Comparison of ENCODE assay signal across 12 cellular contexts in genomic region chr6:127023001-127023778, GRCh38.
A peak's percentile ranks its signal among the peaks of the same experiment; 100 is the strongest.
DNase-seq lines count a peak whose midpoint lies in the region; ATAC-seq, FAIRE-seq and TF ChIP-seq lines count a peak whose summit lies in the region.
"Had no signal": no experiment of that assay in that cellular context is flagged by ENCODE, and none has a peak within 500 bp of the region (broad histone marks: within the 10 kb centered on the region; RNA-seq: fewer than 3 reads in every experiment).

No MANE protein-coding gene starts in this region.

- in situ Hi-C loops in HepG2 (cut with HindIII; ENCODE audit: extremely low pct_ligation_motif_present, low pct_unique_long_range_greater_than_20kb): no loop called here

- H3K79me2 ChIP-seq in HepG2 (ENCODE audit: insufficient read depth, low read length): no peaks in the 10 kb centered on the region

- TF ChIP-seq POLR2A in HepG2 (IDR thresholded peaks at IDR 0.05; ENCODE audit: insufficient read depth in 1 of 2, low read depth in 2 of 2, low read length in 2 of 2): no peak

- DNase-seq in HuH-7.5 (ENCODE audit: low spot score): peak; percentile 10
- DNase-seq in OCI-M1 (lab: John Stamatoyannopoulos, UW): peak; percentile 34
- peak; percentile 93 for DNase-seq in HepG2 (ENCODE audit: low spot score)
- no peak for DNase-seq in urothelium cell line (ENCODE audit: low spot score)
- no peak for DNase-seq in SHP77 (lab: John Stamatoyannopoulos, UW)
- no peak for DNase-seq in stimulated activated CD4-positive, alpha-beta T cell treated with anti-CD3 and anti-CD28 coated beads, Interleukin-4, amount 100 ng/mL, for 4 hours
- DNase-seq: CD4-positive, CD25-positive, alpha-beta regulatory T cell; HFFc6; MV-4-11; NCI-H1436 had no signal

- POLR2A ChIA-PET in HepG2 (lab: Yijun Ruan, JAX): no interaction called here

- TF ChIP-seq EP300 in HepG2 (IDR thresholded peaks at IDR 0.05; ENCODE audit: low read depth in 2 of 2, low read length in 2 of 2) (peak in 1 of 2 experiments; percentile 74; a peak in 2 of 4 replicates), HepG2 (CRISPR knock-in tag; IDR thresholded peaks at IDR 0.05; ENCODE audit: borderline replicate concordance) (peak; percentile 80)

- no peak for TF ChIP-seq RAD21 in HepG2 (CRISPR knock-in tag; IDR thresholded peaks at IDR 0.05)

- H3K4me2 ChIP-seq in HepG2 (ENCODE audit: low read depth, low read length): 0 out of 2 replicates have a peak overlapping the region, but pooled peaks have one; percentile 2

- TF ChIP-seq CTCF in HepG2 (CRISPR knock-in tag; IDR thresholded peaks at IDR 0.05): no peak

- BruUV-seq in HepG2 (replicated peaks; lab: Mats Ljungman, UMichigan): no TSS peak

- H3K27me3 ChIP-seq in HepG2 (ENCODE audit: control insufficient read depth in 1 of 2, insufficient read depth in 2 of 2, low read length in 2 of 2): peaks cover 0 to 50% of the 10 kb centered on the region in 2 experiments; a peak in 3 of 5 replicates

- 7% methylated on average over 1 of the region's 1 CpG for WGBS in HepG2 (ENCODE audit: low lambda C conversion rate)

- H3K36me3 ChIP-seq in HepG2 (replicated peaks in 1 of 2; ENCODE audit: control insufficient read depth in 1 of 2, insufficient read depth in 2 of 2, low read length in 2 of 2): no peaks in the 10 kb centered on the region

- ATAC-seq in HepG2 (peak; percentile 85), HG02852 (IDR thresholded peaks at IDR 0.05; ENCODE audit: unreplicated experiment) (no peak)

- CTCF ChIA-PET in HepG2 (lab: Yijun Ruan, JAX; ENCODE audit: low intra/inter-chr PET ratio, low total read pairs): no interaction called here

- peaks cover 8% of the 10 kb centered on the region for H4K20me1 ChIP-seq in HepG2 (ENCODE audit: insufficient read depth, low read length)

- peaks cover 25% of the 10 kb centered on the region for H3K4me1 ChIP-seq in HepG2 (ENCODE audit: insufficient read depth, low read length)

- H3K9me3 ChIP-seq in HepG2 (ENCODE audit: low read length): no peaks in the 10 kb centered on the region

- intact Hi-C loops in HepG2 (cut with micrococcal nuclease; ENCODE audit: unreplicated experiment): no loop called here

- no peak overlapping the region for H3K9ac ChIP-seq in HepG2 (ENCODE audit: insufficient read depth, low read depth, low read length)

- no peak overlapping the region for H3K27ac ChIP-seq in HepG2 (ENCODE audit: extremely low read length, insufficient read depth, low read length)

- H2AFZ ChIP-seq in HepG2 (ENCODE audit: low read length): no peak overlapping the region

- H3K4me3 ChIP-seq in HepG2 (replicated peaks in 1 of 3; ENCODE audit: insufficient read depth in 1 of 3, low read depth in 2 of 3, low read length in 3 of 3): no peak overlapping the region

- peak; percentile 39 for FAIRE-seq in HepG2 (lab: Jason Lieb, UNC)
- FAIRE-seq in urothelium cell line (lab: Jason Lieb, UNC): peak; percentile 35
- FAIRE-seq: H54 had no signal

TF ChIP-seq in HepG2, 621 proteins besides CTCF, POLR2A, EP300 and RAD21 (continues in another document):
- TF ChIP-seq AKNA (CRISPR knock-in tag; IDR thresholded peaks at IDR 0.05; ENCODE audit: borderline replicate concordance) (no peak), HNRNPH1 (optimal IDR thresholded peaks at IDR 0.05; ENCODE audit: low read depth, low read length) (no peak), ZNF784 (CRISPR knock-in tag; IDR thresholded peaks at IDR 0.05; ENCODE audit: borderline replicate concordance) (peak; percentile 60; the same call in 1 of the 2 replicates), TOE1 (CRISPR knock-in tag; IDR thresholded peaks at IDR 0.05) (no peak), TGIF2 (CRISPR knock-in tag; IDR thresholded peaks at IDR 0.05) (peak; percentile 36; the same call in 1 of the 2 replicates), NFE2L2 (IDR thresholded peaks at IDR 0.05; ENCODE audit: low read length) (peak; percentile 59), PHF21A (CRISPR knock-in tag; IDR thresholded peaks at IDR 0.05) (peak; percentile 79), ZNF317 (CRISPR knock-in tag; IDR thresholded peaks at IDR 0.05) (no peak), MYPOP (CRISPR knock-in tag; IDR thresholded peaks at IDR 0.05) (no peak; the same call in 1 of the 2 replicates), GRHL1 (CRISPR knock-in tag; conservative IDR thresholded peaks at IDR 0.05) (no peak), SCMH1 (CRISPR knock-in tag; IDR thresholded peaks at IDR 0.05; ENCODE audit: borderline replicate concordance) (no peak), ZSCAN21 (CRISPR knock-in tag; IDR thresholded peaks at IDR 0.05; ENCODE audit: borderline replicate concordance) (no peak), STAT5B (CRISPR knock-in tag; IDR thresholded peaks at IDR 0.05) (0 out of 2 replicates have a peak, but pooled peaks have one; percentile 53), ETS1 (CRISPR knock-in tag; IDR thresholded peaks at IDR 0.05) (no peak), NONO (IDR thresholded peaks at IDR 0.05) (no peak), NONO (CRISPR knock-in tag; conservative IDR thresholded peaks at IDR 0.05) (peak; percentile 71; the same call in 1 of the 2 replicates), ELF4 (CRISPR knock-in tag; IDR thresholded peaks at IDR 0.05; ENCODE audit: borderline replicate concordance) (no peak)

Comparison
In these comparisons a context has a peak if more than half of its experiments do, and no peak if none do; other contexts are left out.
1. DNase-seq: peak in HuH-7.5 (single experiment), OCI-M1 (single experiment) and HepG2 (single experiment); none in urothelium cell line (single experiment), SHP77 (0 of 2) and stimulated activated CD4-positive, alpha-beta T cell treated with anti-CD3 and anti-CD28 coated beads, Interleukin-4, amount 100 ng/mL, for 4 hours (0 of 2).